9 cellular contexts compared by ENCODE assay signal in genomic region chr2:5841126-5841525, GRCh38.
"Had no signal": no experiment of that assay in that cellular context is flagged by ENCODE, and none has a peak within 500 bp of the region (broad histone marks: within the 10 kb centered on the region; RNA-seq: fewer than 3 reads in every experiment).

No MANE protein-coding gene starts in this region.

- H3K9me3 ChIP-seq: HAP-1 had no signal

- H2AFZ ChIP-seq: GM23248 had no signal

- H3K36me3 ChIP-seq: HAP-1 had no signal

- ATAC-seq: HCT116, HepG2 had no signal

- H3K4me1 Mint-ChIP-seq: IgD-negative memory B cell had no signal

- H3K4me3 Mint-ChIP-seq: HFFc6, IgD-negative memory B cell had no signal

- DNase-seq: GM23248, GOT3, H7, HFFc6 had no signal

- H3K4me1 ChIP-seq: HAP-1 had no signal

- H3K4me3 ChIP-seq: GM23248, HAP-1 had no signal

- H3K27ac Mint-ChIP-seq: HFFc6, IgD-negative memory B cell had no signal

- H3K27ac ChIP-seq: GM23248, HL-60 had no signal

- H3K9ac ChIP-seq: GM23248 had no signal

- H3K36me3 Mint-ChIP-seq: IgD-negative memory B cell had no signal

- H3K27me3 Mint-ChIP-seq: IgD-negative memory B cell had no signal
